ENCODE assay signal across 13 cellular contexts in genomic region chrX:24382315-24382714, GRCh38. TPM values are rescaled to one million over a fixed set of nuclear protein-coding genes. Genes with fewer than 3 reads are reported as not detected.
DNase-seq lines count a peak whose midpoint lies in the region; ATAC-seq and TF ChIP-seq lines count a peak whose summit lies in the region.
"Not testable (repeated sequence)": the region's sequence is repeated elsewhere in the genome, so short reads cannot be mapped to it uniquely, and the experiment has no call there.
"Had no signal": no experiment of that assay in that cellular context is flagged by ENCODE, and none has a peak within 500 bp of the region (broad histone marks: within the 10 kb centered on the region; RNA-seq: fewer than 3 reads in every experiment).

No MANE protein-coding gene starts in this region.

- CTCF ChIA-PET in WTC11 (lab: Charles Lee): interaction anchor here (1.4 kb wide), 1 partner anchor 10 kb away, joined by 5 read pairs; no protein-coding TSS in a partner anchor

- peak overlapping the region in 2 of 3 experiments; percentile 1 to 78; a peak in 4 of 7 replicates for H3K27ac Mint-ChIP-seq in H9
- not testable (repeated sequence) for H3K27ac Mint-ChIP-seq in WTC11, endodermal cell

- not testable (repeated sequence) for H3K9ac ChIP-seq in H9 (ENCODE audit: extremely low read depth, insufficient read length, low read length); endodermal cell (ENCODE audit: extremely low read depth, low read length, poor library complexity, severe bottlenecking); iPS-15b (ENCODE audit: low read depth, low read length)

- H2BK20ac ChIP-seq in H9 (ENCODE audit: low read depth, low read length, poor library complexity, severe bottlenecking): not testable (repeated sequence)

- not testable (repeated sequence) for H3K14ac ChIP-seq in H9 (ENCODE audit: insufficient read depth, low read length)

- not testable (repeated sequence) for H3K9me3 ChIP-seq in H9 (ENCODE audit: control insufficient read depth, low read depth, low read length); endodermal cell (ENCODE audit: control insufficient read depth, low read length); iPS-15b (ENCODE audit: control insufficient read depth, insufficient read depth, low read length)

- H2BK15ac ChIP-seq in H9 (ENCODE audit: low read depth, low read length): not testable (repeated sequence)

- H3K4ac ChIP-seq in H9 (ENCODE audit: low read depth, low read length): not testable (repeated sequence)

- H3K23ac ChIP-seq in H9 (ENCODE audit: insufficient read length, low read depth, low read length): not testable (repeated sequence)

- not testable (repeated sequence) for H3K36me3 Mint-ChIP-seq in H9 (ENCODE audit: insufficient read depth in 1 of 3, low read depth in 3 of 3); WTC11; endodermal cell (ENCODE audit: low read depth)

- H3K27ac ChIP-seq in H9 (ENCODE audit: insufficient read length, low read depth, low read length); endodermal cell (ENCODE audit: low read depth, low read length): not testable (repeated sequence)

- H2AFZ ChIP-seq in H9 (ENCODE audit: low read length): not testable (repeated sequence)

- H2BK5ac ChIP-seq in H9 (ENCODE audit: insufficient read length, low read length): not testable (repeated sequence)

- H3K23me2 ChIP-seq in H9 (ENCODE audit: insufficient read length, low read depth, low read length, poor library complexity, severe bottlenecking): not testable (repeated sequence)

- H3K79me2 ChIP-seq in H9 (ENCODE audit: insufficient read depth, low read length): not testable (repeated sequence)

- H3K36me3 ChIP-seq in endodermal cell (ENCODE audit: control insufficient read depth, insufficient read depth, low read length); iPS-15b (ENCODE audit: control insufficient read depth, insufficient read depth, low read length): not testable (repeated sequence)

- H3K4me3 ChIP-seq in endodermal cell (ENCODE audit: low read length): not testable (repeated sequence)
- peak overlapping the region; percentile 23 for H3K4me3 ChIP-seq in iPS-15b (ENCODE audit: low read depth, low read length)

- H2AK5ac ChIP-seq in H9 (ENCODE audit: insufficient read length, low read length): not testable (repeated sequence)

- H3K9me3 Mint-ChIP-seq in H9, WTC11, endodermal cell: not testable (repeated sequence)

- H3K4me3 Mint-ChIP-seq in H9: peak overlapping the region in 1 of 2 experiments; percentile 3; a peak in 2 of 5 replicates
- peak overlapping the region; percentile 16; the same call in 1 of the 2 replicates for H3K4me3 Mint-ChIP-seq in WTC11
- H3K4me3 Mint-ChIP-seq in endodermal cell: not testable (repeated sequence)

- no CpG with 5 or more reads among the region's 5 CpGs for WGBS in H9 (ENCODE audit: extremely low coverage, insufficient read length, low lambda C conversion rate)
- 50% methylated on average over 5 of the region's 5 CpGs; no CpG with 5 or more reads in 1 of the 2 experiments for WGBS in endodermal cell (ENCODE audit: insufficient coverage in 1 of 2, insufficient read length in 1 of 2), 2 experiments

- ATAC-seq in WTC11: not testable (repeated sequence)

- H3K4me1 Mint-ChIP-seq in H9: peaks cover 78 to 79% of the 10 kb centered on the region in 2 experiments
- H3K4me1 Mint-ChIP-seq in WTC11: peaks cover 74% of the 10 kb centered on the region
- peaks cover 21% of the 10 kb centered on the region for H3K4me1 Mint-ChIP-seq in endodermal cell

- H3K79me1 ChIP-seq in H9 (ENCODE audit: insufficient read depth, low read depth, low read length, poor library complexity, severe bottlenecking): not testable (repeated sequence)

- not testable (repeated sequence) for DNase-seq in H9; WTC11 (ENCODE audit: low spot score)
- DNase-seq in endodermal cell: peak; percentile 78

- H4K91ac ChIP-seq in H9 (ENCODE audit: insufficient read length, low read depth, low read length): not testable (repeated sequence)

- POLR2A ChIA-PET in WTC11 (lab: Charles Lee): not testable (repeated sequence)

- H4K8ac ChIP-seq in H9 (replicated peaks; ENCODE audit: insufficient read length, low read depth, low read length): not testable (repeated sequence)

- not testable (repeated sequence) for H3K4me2 ChIP-seq in H9 (ENCODE audit: insufficient read depth, insufficient read length, low read length)

- not testable (repeated sequence) for H3K27me3 Mint-ChIP-seq in H9 (ENCODE audit: low read depth); WTC11 (ENCODE audit: low read depth)
- peaks cover 18% of the 10 kb centered on the region for H3K27me3 Mint-ChIP-seq in endodermal cell (ENCODE audit: insufficient read depth)

- H3T11ph ChIP-seq in H9 (ENCODE audit: low read length): not testable (repeated sequence)

- H3K56ac ChIP-seq in H9 (ENCODE audit: insufficient read length, low read depth, low read length): not testable (repeated sequence)

- TF ChIP-seq CTCF in H9 (conservative IDR thresholded peaks at IDR 0.05); WTC11 (IDR thresholded peaks at IDR 0.05); endodermal cell (conservative IDR thresholded peaks at IDR 0.05): not testable (repeated sequence)

- H3K27me3 ChIP-seq in H9 (ENCODE audit: insufficient read depth, low read length); endodermal cell (ENCODE audit: control insufficient read depth, insufficient read depth, low read length, poor library complexity, severe bottlenecking); iPS-15b (ENCODE audit: control insufficient read depth, insufficient read depth, low read length): not testable (repeated sequence)

- not testable (repeated sequence) for H4K5ac ChIP-seq in H9 (ENCODE audit: insufficient read length, low read depth, low read length)

- H4K20me1 ChIP-seq in H9 (ENCODE audit: control insufficient read depth, insufficient read depth, insufficient read length): not testable (repeated sequence)

- H3K4me1 ChIP-seq in H9 (ENCODE audit: insufficient read depth, low read length) (peaks cover 12% of the 10 kb centered on the region; the same call in 1 of the 2 replicates), iPS-15b (ENCODE audit: control insufficient read depth, insufficient read depth, low read length) (peaks cover 27% of the 10 kb centered on the region)
- not testable (repeated sequence) for H3K4me1 ChIP-seq in endodermal cell (ENCODE audit: control insufficient read depth, insufficient read depth, low read length)

- H2BK120ac ChIP-seq in H9 (ENCODE audit: low read depth, low read length, poor library complexity, severe bottlenecking): not testable (repeated sequence)

- H2BK12ac ChIP-seq in H9 (ENCODE audit: insufficient read length, low read depth, low read length): not testable (repeated sequence)

- not testable (repeated sequence) for H3K18ac ChIP-seq in H9 (ENCODE audit: insufficient read length, low read depth, low read length)

RNA-seq across cellular contexts. Expression of gene SUPT20HL1, which starts 21.9 kb away (rescaled TPM):
- total RNA-seq in H9 (2021): not detected in 2 replicates
- not detected in 3 replicates for total RNA-seq in WTC11 (2021)
- total RNA-seq in endodermal cell: under 1 TPM in 1 of 2 donors, not detected in 1; 0.09 TPM
- polyA plus RNA-seq in endodermal cell (2013, experiment 1 of 2): not detected
- polyA plus RNA-seq in endodermal cell (2013, experiment 2 of 2): not detected
- total RNA-seq: A673; CD4-positive, alpha-beta memory T cell; CD4-positive, CD25-positive, alpha-beta regulatory T cell; CD8-positive, alpha-beta memory T cell; Daoy; G401; GM12878 had no signal
- polyA plus RNA-seq: AG04450; CD14-positive monocyte; CD4-positive, alpha-beta memory T cell; CD4-positive, CD25-positive, alpha-beta regulatory T cell; GM12878 had no signal
